In the genomic region with DNA sequence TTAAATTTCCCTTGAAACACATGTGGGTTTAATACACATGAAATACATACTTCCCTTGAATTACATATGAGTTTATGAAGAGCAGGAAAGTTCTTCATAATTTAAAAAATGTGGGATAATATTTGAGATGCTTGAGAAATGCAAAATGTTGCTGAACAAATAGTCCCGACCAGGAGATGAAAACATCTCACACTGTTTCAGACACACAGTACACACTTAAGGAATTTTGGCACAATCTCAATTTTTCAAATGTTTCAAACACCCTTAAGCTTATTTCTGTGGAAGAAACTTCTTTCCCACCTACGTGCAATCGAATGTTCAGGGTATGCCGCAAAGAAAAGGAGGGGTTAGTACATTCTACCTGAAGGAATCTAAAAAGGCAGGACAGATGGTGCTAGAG, we compare ENCODE assay signal across 26 cellular contexts.
"Had no signal": no experiment of that assay in that cellular context is flagged by ENCODE, and none has a peak within 500 bp of the region (broad histone marks: within the 10 kb centered on the region; RNA-seq: fewer than 3 reads in every experiment).

No MANE protein-coding gene starts in this region.

- H3K4me1 ChIP-seq: left ventricle myocardium inferior, vagina had no signal

- H3K36me3 Mint-ChIP-seq: activated naive CD4-positive, alpha-beta T cell treated with anti-CD3 and anti-CD28 coated beads, Interleukin-2, amount 50 U/mL, for 24 hours; stimulated activated effector memory CD8-positive, alpha-beta T cell treated with anti-CD3 and anti-CD28 coated beads, Interleukin-12 subunit alpha, Interleukin-12 subunit beta, amount 100 ng/mL, for 72 hours; type B pancreatic cell had no signal

- H3K9me3 Mint-ChIP-seq: activated CD8-positive, alpha-beta T cell treated with anti-CD3 and anti-CD28 coated beads for 36 hours; activated naive CD4-positive, alpha-beta T cell treated with anti-CD3 and anti-CD28 coated beads, Interleukin-2, amount 50 U/mL, for 24 hours; activated T-helper 2 cell treated with anti-CD3 and anti-CD28 coated beads, Interferon-gamma antibody, Interleukin-2, Interleukin-4, amounts not matched to agents 10 μg/mL and 5 μg/mL and 100 μg/mL, durations not matched to agents 14 hours and 24 hours and 36 hours; effector memory CD8-positive, alpha-beta T cell; stimulated activated effector memory CD8-positive, alpha-beta T cell treated with anti-CD3 and anti-CD28 coated beads, Interleukin-12 subunit alpha, Interleukin-12 subunit beta, amount 100 ng/mL, for 72 hours; stimulated activated naive CD8-positive, alpha-beta T cell treated with anti-CD3 and anti-CD28 coated beads, Interleukin-15, Interleukin-2, amounts not matched to agents 100 ng/mL and 50 ng/mL, for 24 hours had no signal

- H3K36me3 ChIP-seq: left ventricle myocardium inferior, neutrophil, ovary, vagina had no signal

- DNase-seq: activated CD4-positive, alpha-beta T cell treated with anti-CD3 and anti-CD28 coated beads, Interleukin-2, amount 50 U/mL, for 1 hour; activated CD8-positive, alpha-beta T cell treated with anti-CD3 and anti-CD28 coated beads for 36 hours; activated T-cell treated with anti-CD3 and anti-CD28 coated beads, Interleukin-2, amount 50 U/mL, for 48 hours; anterior cingulate cortex; cortex of kidney; effector memory CD8-positive, alpha-beta T cell; erythroblast; foreskin melanocyte; left ventricle myocardium inferior; nephron progenitor cell; ovary; retina; stimulated activated CD4-positive, alpha-beta T cell treated with anti-CD3 and anti-CD28 coated beads, Interleukin-4, amount 100 ng/mL, for 24 hours; T-helper 2 cell had no signal

- H3K27me3 ChIP-seq: neutrophil, ovary, vagina had no signal

- H3K4me3 Mint-ChIP-seq: activated CD8-positive, alpha-beta T cell treated with anti-CD3 and anti-CD28 coated beads for 36 hours; activated naive CD4-positive, alpha-beta T cell treated with anti-CD3 and anti-CD28 coated beads, Interleukin-2, amount 50 U/mL, for 24 hours; effector memory CD8-positive, alpha-beta T cell; nephron progenitor cell; stimulated activated effector memory CD8-positive, alpha-beta T cell treated with anti-CD3 and anti-CD28 coated beads, Interleukin-12 subunit alpha, Interleukin-12 subunit beta, amount 100 ng/mL, for 72 hours; stimulated activated naive CD8-positive, alpha-beta T cell treated with anti-CD3 and anti-CD28 coated beads, Interleukin-15, Interleukin-2, amounts not matched to agents 100 ng/mL and 50 ng/mL, for 24 hours; type B pancreatic cell; WTC11 had no signal

- H3K27ac Mint-ChIP-seq: activated CD8-positive, alpha-beta T cell treated with anti-CD3 and anti-CD28 coated beads for 36 hours; activated naive CD4-positive, alpha-beta T cell treated with anti-CD3 and anti-CD28 coated beads, Interleukin-2, amount 50 U/mL, for 24 hours; activated T-helper 2 cell treated with anti-CD3 and anti-CD28 coated beads, Interferon-gamma antibody, Interleukin-2, Interleukin-4, amounts not matched to agents 10 μg/mL and 5 μg/mL and 100 μg/mL, durations not matched to agents 14 hours and 24 hours and 36 hours; effector memory CD8-positive, alpha-beta T cell; nephron progenitor cell; progenitor cell of endocrine pancreas; stimulated activated effector memory CD8-positive, alpha-beta T cell treated with anti-CD3 and anti-CD28 coated beads, Interleukin-12 subunit alpha, Interleukin-12 subunit beta, amount 100 ng/mL, for 72 hours; stimulated activated naive CD8-positive, alpha-beta T cell treated with anti-CD3 and anti-CD28 coated beads, Interleukin-15, Interleukin-2, amounts not matched to agents 100 ng/mL and 50 ng/mL, for 24 hours; type B pancreatic cell; WTC11 had no signal

- H3K9me3 ChIP-seq: neutrophil, vagina had no signal

- H3K4me1 Mint-ChIP-seq: activated naive CD4-positive, alpha-beta T cell treated with anti-CD3 and anti-CD28 coated beads, Interleukin-2, amount 50 U/mL, for 24 hours; stimulated activated effector memory CD8-positive, alpha-beta T cell treated with anti-CD3 and anti-CD28 coated beads, Interleukin-12 subunit alpha, Interleukin-12 subunit beta, amount 100 ng/mL, for 72 hours had no signal

- H3K4me3 ChIP-seq: left ventricle myocardium inferior, lung, ovary, skin epidermis, vagina had no signal

- H3K27ac ChIP-seq: left ventricle myocardium inferior, neutrophil, ovary, vagina had no signal

- ATAC-seq: activated CD8-positive, alpha-beta T cell treated with anti-CD3 and anti-CD28 coated beads for 36 hours; effector memory CD8-positive, alpha-beta T cell; sciatic nerve; stimulated activated effector memory CD8-positive, alpha-beta T cell treated with anti-CD3 and anti-CD28 coated beads, Interleukin-12 subunit alpha, Interleukin-12 subunit beta, amount 100 ng/mL, for 72 hours; WTC11 had no signal
